In genomic region chr1:206030714-206031113, GRCh38 we compare ENCODE assay signal across 1 cellular context.
TF ChIP-seq lines count a peak whose summit lies in the region.

No MANE protein-coding gene starts in this region.

TF ChIP-seq in HepG2, 621 proteins besides CTCF, POLR2A, EP300 and RAD21 (continued from another document and continues in another):
- TF ChIP-seq ZNF646 (CRISPR knock-in tag; IDR thresholded peaks at IDR 0.05): peak; percentile 90
- TF ChIP-seq KLF16 (CRISPR knock-in tag; IDR thresholded peaks at IDR 0.05): 0 out of 4 replicates have a peak, but pooled peaks of 1 of the 2 experiments have one; percentile 37
- no peak for TF ChIP-seq NCOR1 (IDR thresholded peaks at IDR 0.05; ENCODE audit: borderline replicate concordance, low read length)
- no peak for TF ChIP-seq FLYWCH1 (CRISPR knock-in tag; IDR thresholded peaks at IDR 0.05)
- peak; percentile 23; the same call in 1 of the 2 replicates for TF ChIP-seq REPIN1 (CRISPR knock-in tag; IDR thresholded peaks at IDR 0.05; ENCODE audit: borderline replicate concordance, low read depth)
- peak; percentile 73; the same call in 1 of the 2 replicates for TF ChIP-seq ZBTB39 (CRISPR knock-in tag; IDR thresholded peaks at IDR 0.05)
- TF ChIP-seq NR2F6 (IDR thresholded peaks at IDR 0.05): no peak
- TF ChIP-seq NR2F6 (CRISPR knock-in tag; IDR thresholded peaks at IDR 0.05): peak; percentile 22; the same call in 1 of the 2 replicates
- 0 out of 2 replicates have a peak, but pooled peaks have one; percentile 44 for TF ChIP-seq MIER2 (CRISPR knock-in tag; IDR thresholded peaks at IDR 0.05)
- TF ChIP-seq MEIS2 (CRISPR knock-in tag; IDR thresholded peaks at IDR 0.05): 0 out of 2 replicates have a peak, but pooled peaks have one; percentile 22
- peak; percentile 43; the same call in 1 of the 2 replicates for TF ChIP-seq TFE3 (CRISPR knock-in tag; IDR thresholded peaks at IDR 0.05)
- peak; percentile 59; the same call in 1 of the 2 replicates for TF ChIP-seq KMT2A (CRISPR knock-in tag; IDR thresholded peaks at IDR 0.05)
- peak; percentile 80 for TF ChIP-seq ELF1 (CRISPR knock-in tag; IDR thresholded peaks at IDR 0.05)
- no peak for TF ChIP-seq ATAD3A (CRISPR knock-in tag; IDR thresholded peaks at IDR 0.05)
- no peak for TF ChIP-seq MTERF4 (CRISPR knock-in tag; IDR thresholded peaks at IDR 0.05)
- TF ChIP-seq ZBTB33 (CRISPR knock-in tag; IDR thresholded peaks at IDR 0.05): no peak
- TF ChIP-seq ZFX (CRISPR knock-in tag; IDR thresholded peaks at IDR 0.05; ENCODE audit: low read depth): 0 out of 2 replicates have a peak, but pooled peaks have one; percentile 32
- TF ChIP-seq ZFP36 (IDR thresholded peaks at IDR 0.05; ENCODE audit: borderline replicate concordance, low read depth, low read length, partially characterized antibody): peak; percentile 54
- TF ChIP-seq HMGXB4 (CRISPR knock-in tag; IDR thresholded peaks at IDR 0.05; ENCODE audit: borderline replicate concordance in 1 of 2, low read depth in 1 of 2): peak; percentile 70
- 0 out of 2 replicates have a peak, but pooled peaks have one; percentile 29 for TF ChIP-seq ZSCAN25 (CRISPR knock-in tag; IDR thresholded peaks at IDR 0.05)
- peak; percentile 66; the same call in 1 of the 2 replicates for TF ChIP-seq ZNF512B (CRISPR knock-in tag; IDR thresholded peaks at IDR 0.05; ENCODE audit: borderline replicate concordance)
- TF ChIP-seq MED1 (CRISPR knock-in tag; IDR thresholded peaks at IDR 0.05): peak; percentile 67; the same call in 1 of the 2 replicates
- TF ChIP-seq NRL (CRISPR knock-in tag; IDR thresholded peaks at IDR 0.05; ENCODE audit: borderline replicate concordance): no peak
- 0 out of 2 replicates have a peak, but pooled peaks have one; percentile 32 for TF ChIP-seq ZFP37 (CRISPR knock-in tag; IDR thresholded peaks at IDR 0.05; ENCODE audit: borderline replicate concordance)
- no peak for TF ChIP-seq ZNF460 (CRISPR knock-in tag; IDR thresholded peaks at IDR 0.05; ENCODE audit: borderline replicate concordance)
- no peak for TF ChIP-seq THRA (CRISPR knock-in tag; IDR thresholded peaks at IDR 0.05; ENCODE audit: borderline replicate concordance)
- peak; percentile 40; the same call in 1 of the 2 replicates for TF ChIP-seq ZSCAN9 (CRISPR knock-in tag; IDR thresholded peaks at IDR 0.05; ENCODE audit: borderline replicate concordance)
- no peak for TF ChIP-seq ESRRA (CRISPR knock-in tag; IDR thresholded peaks at IDR 0.05; ENCODE audit: low read depth)
- 0 out of 2 replicates have a peak, but pooled peaks have one; percentile 36 for TF ChIP-seq SSRP1 (CRISPR knock-in tag; IDR thresholded peaks at IDR 0.05)
- TF ChIP-seq ZFP90 (CRISPR knock-in tag; IDR thresholded peaks at IDR 0.05; ENCODE audit: borderline replicate concordance): peak; percentile 80; the same call in 1 of the 2 replicates
- 0 out of 2 replicates have a peak, but pooled peaks have one; percentile 44 for TF ChIP-seq NCOA1 (CRISPR knock-in tag; IDR thresholded peaks at IDR 0.05)
- TF ChIP-seq SAP130 (CRISPR knock-in tag; IDR thresholded peaks at IDR 0.05; ENCODE audit: low read depth): peak; percentile 58; the same call in 1 of the 2 replicates
- TF ChIP-seq E2F5 (CRISPR knock-in tag; conservative IDR thresholded peaks at IDR 0.05): 0 out of 2 replicates have a peak, but pooled peaks have one; percentile 29
- TF ChIP-seq CEBPB (IDR thresholded peaks at IDR 0.05; ENCODE audit: borderline replicate concordance, low read depth, low read length): peak; percentile 83; the same call in 1 of the 2 replicates
- peak; percentile 94 for TF ChIP-seq CEBPG (CRISPR knock-in tag; IDR thresholded peaks at IDR 0.05)
- no peak for TF ChIP-seq MLLT10 (CRISPR knock-in tag; IDR thresholded peaks at IDR 0.05)
